In genomic region chr6:72669324-72669723, GRCh38 we compare ENCODE assay signal across 2 cellular contexts.
TF ChIP-seq lines count a peak whose summit lies in the region.

No MANE protein-coding gene starts in this region.

TF ChIP-seq in K562, 482 proteins besides CTCF, POLR2A, EP300 and RAD21:
- no peak for TF ChIP-seq CBX8 (IDR thresholded peaks at IDR 0.05; ENCODE audit: borderline replicate concordance, extremely low read depth, low read depth, low read length, poor library complexity, severe bottlenecking)
- no peak for TF ChIP-seq ZNF551 (CRISPR knock-in tag; IDR thresholded peaks at IDR 0.05)
- no peak for TF ChIP-seq CHD2 (IDR thresholded peaks at IDR 0.05; ENCODE audit: low read depth, low read length)
- no peak for TF ChIP-seq SAP30 (IDR thresholded peaks at IDR 0.05; ENCODE audit: borderline replicate concordance, insufficient read depth, low read depth, low read length, poor library complexity, severe bottlenecking)
- TF ChIP-seq ZNF184 (CRISPR knock-in tag; IDR thresholded peaks at IDR 0.05), result no peak
- TF ChIP-seq PPARD (CRISPR knock-in tag; IDR thresholded peaks at IDR 0.05), result no peak
- no peak for TF ChIP-seq CHD1 (IDR thresholded peaks at IDR 0.05; ENCODE audit: low read length)
- no peak for TF ChIP-seq NCOA4 (IDR thresholded peaks at IDR 0.05; ENCODE audit: partially characterized antibody)
- no peak for TF ChIP-seq ELF4 (CRISPR knock-in tag; IDR thresholded peaks at IDR 0.05)
- TF ChIP-seq, protein P1, sequence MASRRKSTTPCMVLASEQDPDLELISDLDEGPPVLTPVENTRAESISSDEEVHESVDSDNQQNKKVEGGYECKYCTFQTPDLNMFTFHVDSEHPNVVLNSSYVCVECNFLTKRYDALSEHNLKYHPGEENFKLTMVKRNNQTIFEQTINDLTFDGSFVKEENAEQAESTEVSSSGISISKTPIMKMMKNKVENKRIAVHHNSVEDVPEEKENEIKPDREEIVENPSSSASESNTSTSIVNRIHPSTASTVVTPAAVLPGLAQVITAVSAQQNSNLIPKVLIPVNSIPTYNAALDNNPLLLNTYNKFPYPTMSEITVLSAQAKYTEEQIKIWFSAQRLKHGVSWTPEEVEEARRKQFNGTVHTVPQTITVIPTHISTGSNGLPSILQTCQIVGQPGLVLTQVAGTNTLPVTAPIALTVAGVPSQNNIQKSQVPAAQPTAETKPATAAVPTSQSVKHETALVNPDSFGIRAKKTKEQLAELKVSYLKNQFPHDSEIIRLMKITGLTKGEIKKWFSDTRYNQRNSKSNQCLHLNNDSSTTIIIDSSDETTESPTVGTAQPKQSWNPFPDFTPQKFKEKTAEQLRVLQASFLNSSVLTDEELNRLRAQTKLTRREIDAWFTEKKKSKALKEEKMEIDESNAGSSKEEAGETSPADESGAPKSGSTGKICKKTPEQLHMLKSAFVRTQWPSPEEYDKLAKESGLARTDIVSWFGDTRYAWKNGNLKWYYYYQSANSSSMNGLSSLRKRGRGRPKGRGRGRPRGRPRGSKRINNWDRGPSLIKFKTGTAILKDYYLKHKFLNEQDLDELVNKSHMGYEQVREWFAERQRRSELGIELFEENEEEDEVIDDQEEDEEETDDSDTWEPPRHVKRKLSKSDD (conservative IDR thresholded peaks at IDR 0.05; ENCODE audit: low read length), result no peak
- no peak for TF ChIP-seq TCF7L2 (IDR thresholded peaks at IDR 0.05; ENCODE audit: low read depth, low read length)
- no peak for TF ChIP-seq ZNF561 (CRISPR knock-in tag; conservative IDR thresholded peaks at IDR 0.05)
- TF ChIP-seq PHTF2 (CRISPR knock-in tag; IDR thresholded peaks at IDR 0.05), result no peak
- TF ChIP-seq SP1 (CRISPR knock-in tag; IDR thresholded peaks at IDR 0.05), result no peak
- no peak for TF ChIP-seq ZNF586 (CRISPR knock-in tag; conservative IDR thresholded peaks at IDR 0.05)
- TF ChIP-seq ZNF583 (CRISPR knock-in tag; IDR thresholded peaks at IDR 0.05), result no peak

TF ChIP-seq in HepG2, 621 proteins besides CTCF, POLR2A, EP300 and RAD21:
- no peak for TF ChIP-seq SPEN (CRISPR knock-in tag; IDR thresholded peaks at IDR 0.05; ENCODE audit: low read depth)
- TF ChIP-seq ZNF740 (CRISPR knock-in tag; IDR thresholded peaks at IDR 0.05), result no peak
- TF ChIP-seq, protein P2, sequence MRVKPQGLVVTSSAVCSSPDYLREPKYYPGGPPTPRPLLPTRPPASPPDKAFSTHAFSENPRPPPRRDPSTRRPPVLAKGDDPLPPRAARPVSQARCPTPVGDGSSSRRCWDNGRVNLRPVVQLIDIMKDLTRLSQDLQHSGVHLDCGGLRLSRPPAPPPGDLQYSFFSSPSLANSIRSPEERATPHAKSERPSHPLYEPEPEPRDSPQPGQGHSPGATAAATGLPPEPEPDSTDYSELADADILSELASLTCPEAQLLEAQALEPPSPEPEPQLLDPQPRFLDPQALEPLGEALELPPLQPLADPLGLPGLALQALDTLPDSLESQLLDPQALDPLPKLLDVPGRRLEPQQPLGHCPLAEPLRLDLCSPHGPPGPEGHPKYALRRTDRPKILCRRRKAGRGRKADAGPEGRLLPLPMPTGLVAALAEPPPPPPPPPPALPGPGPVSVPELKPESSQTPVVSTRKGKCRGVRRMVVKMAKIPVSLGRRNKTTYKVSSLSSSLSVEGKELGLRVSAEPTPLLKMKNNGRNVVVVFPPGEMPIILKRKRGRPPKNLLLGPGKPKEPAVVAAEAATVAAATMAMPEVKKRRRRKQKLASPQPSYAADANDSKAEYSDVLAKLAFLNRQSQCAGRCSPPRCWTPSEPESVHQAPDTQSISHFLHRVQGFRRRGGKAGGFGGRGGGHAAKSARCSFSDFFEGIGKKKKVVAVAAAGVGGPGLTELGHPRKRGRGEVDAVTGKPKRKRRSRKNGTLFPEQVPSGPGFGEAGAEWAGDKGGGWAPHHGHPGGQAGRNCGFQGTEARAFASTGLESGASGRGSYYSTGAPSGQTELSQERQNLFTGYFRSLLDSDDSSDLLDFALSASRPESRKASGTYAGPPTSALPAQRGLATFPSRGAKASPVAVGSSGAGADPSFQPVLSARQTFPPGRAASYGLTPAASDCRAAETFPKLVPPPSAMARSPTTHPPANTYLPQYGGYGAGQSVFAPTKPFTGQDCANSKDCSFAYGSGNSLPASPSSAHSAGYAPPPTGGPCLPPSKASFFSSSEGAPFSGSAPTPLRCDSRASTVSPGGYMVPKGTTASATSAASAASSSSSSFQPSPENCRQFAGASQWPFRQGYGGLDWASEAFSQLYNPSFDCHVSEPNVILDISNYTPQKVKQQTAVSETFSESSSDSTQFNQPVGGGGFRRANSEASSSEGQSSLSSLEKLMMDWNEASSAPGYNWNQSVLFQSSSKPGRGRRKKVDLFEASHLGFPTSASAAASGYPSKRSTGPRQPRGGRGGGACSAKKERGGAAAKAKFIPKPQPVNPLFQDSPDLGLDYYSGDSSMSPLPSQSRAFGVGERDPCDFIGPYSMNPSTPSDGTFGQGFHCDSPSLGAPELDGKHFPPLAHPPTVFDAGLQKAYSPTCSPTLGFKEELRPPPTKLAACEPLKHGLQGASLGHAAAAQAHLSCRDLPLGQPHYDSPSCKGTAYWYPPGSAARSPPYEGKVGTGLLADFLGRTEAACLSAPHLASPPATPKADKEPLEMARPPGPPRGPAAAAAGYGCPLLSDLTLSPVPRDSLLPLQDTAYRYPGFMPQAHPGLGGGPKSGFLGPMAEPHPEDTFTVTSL (CRISPR knock-in tag; IDR thresholded peaks at IDR 0.05; ENCODE audit: borderline replicate concordance), result no peak
